ENCODE assay signal across 29 cellular contexts in the genomic region with DNA sequence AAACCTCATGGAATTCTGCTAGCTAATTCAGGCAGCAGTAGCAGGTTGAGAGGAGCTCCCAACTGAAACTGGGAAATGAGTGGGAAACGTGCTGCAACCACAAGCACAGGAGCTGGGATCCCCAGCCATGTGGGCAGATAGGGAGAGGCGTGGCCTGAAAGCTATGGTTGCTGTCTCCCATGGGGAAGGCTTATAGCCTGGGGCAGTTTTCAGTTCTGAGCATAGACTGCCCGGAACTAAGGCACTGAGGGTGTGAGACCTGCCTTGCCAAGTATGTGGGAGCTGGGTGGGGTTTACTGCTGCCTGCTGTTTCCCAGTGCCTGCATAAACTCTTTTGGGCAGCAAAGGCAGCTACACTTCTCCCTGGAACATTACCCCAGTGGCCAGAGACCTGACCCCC.
DNase-seq lines count a peak whose midpoint lies in the region; ATAC-seq and TF ChIP-seq lines count a peak whose summit lies in the region.
"Had no signal": no experiment of that assay in that cellular context is flagged by ENCODE, and none has a peak within 500 bp of the region (broad histone marks: within the 10 kb centered on the region; RNA-seq: fewer than 3 reads in every experiment).

No MANE protein-coding gene starts in this region.

- intact Hi-C loops in A673 (cut with micrococcal nuclease; ENCODE audit: unreplicated experiment): no loop called here

- no peaks in the 10 kb centered on the region for H3K27me3 ChIP-seq in A673 (replicated peaks; ENCODE audit: insufficient read depth, low read depth, low read length, poor library complexity)
- H3K27me3 ChIP-seq in SJCRH30: no peaks in the 10 kb centered on the region
- H3K27me3 ChIP-seq in foreskin keratinocyte: no peaks in the 10 kb centered on the region
- H3K27me3 ChIP-seq: adrenal gland, dorsolateral prefrontal cortex, gastrocnemius medialis, neutrophil, vagina had no signal

- ATAC-seq in foreskin keratinocyte (peak; percentile 80), HG03045 (IDR thresholded peaks at IDR 0.05; ENCODE audit: unreplicated experiment) (no peak)
- ATAC-seq in activated CD4-positive, CD25-positive, alpha-beta regulatory T cell treated with anti-CD3 and anti-CD28 coated beads, Interleukin-2, amount 50 U/mL, for 24 hours: no peak
- ATAC-seq: activated CD8-positive, alpha-beta T cell treated with anti-CD3 and anti-CD28 coated beads for 36 hours; gastrocnemius medialis; sciatic nerve; stimulated activated naive CD8-positive, alpha-beta T cell treated with anti-CD3 and anti-CD28 coated beads, Interleukin-15, amount 100 ng/mL, for 72 hours had no signal

- no peaks in the 10 kb centered on the region for H3K9me3 ChIP-seq in A673 (ENCODE audit: low read depth, low read length, poor library complexity, severe bottlenecking)
- no peaks in the 10 kb centered on the region for H3K9me3 ChIP-seq in SJCRH30 (replicated peaks)
- H3K9me3 ChIP-seq: adrenal gland, gastrocnemius medialis, neutrophil, prostate gland, thoracic aorta, vagina had no signal

- CTCF ChIA-PET in A673 (lab: Charles Lee): no interaction called here

- BruUV-seq in A673 (replicated peaks; lab: Mats Ljungman, UMichigan): no TSS peak

- TF ChIP-seq CTCF in A673 (conservative IDR thresholded peaks at IDR 0.05; ENCODE audit: low read depth, low read length): no peak
- no peak for TF ChIP-seq CTCF in foreskin keratinocyte (conservative IDR thresholded peaks at IDR 0.05)

- H3K27ac ChIP-seq in A673 (ENCODE audit: low read depth, low read length, poor library complexity, severe bottlenecking): no peak overlapping the region
- H3K27ac ChIP-seq in SJCRH30: no peak overlapping the region
- no peak overlapping the region for H3K27ac ChIP-seq in foreskin keratinocyte
- H3K27ac ChIP-seq: adrenal gland, dorsolateral prefrontal cortex, gastrocnemius medialis, neutrophil, prostate gland, RWPE1, thoracic aorta, vagina had no signal

- POLR2A ChIA-PET in A673 (lab: Charles Lee; ENCODE audit: low non-redundant PET): no interaction called here

- H3K4me3 ChIP-seq in A673 (ENCODE audit: low read depth, low read length, poor library complexity, severe bottlenecking): no peak overlapping the region
- no peak overlapping the region for H3K4me3 ChIP-seq in SJCRH30
- H3K4me3 ChIP-seq: adrenal gland, dorsolateral prefrontal cortex, gastrocnemius medialis, prostate gland, thoracic aorta, vagina had no signal

- DNase-seq in A673 (ENCODE audit: low spot score): peak; percentile 26
- DNase-seq in H4 (ENCODE audit: low spot score): peak; percentile 30
- DNase-seq in SJCRH30: peak; percentile 37 to 59
- DNase-seq in foreskin keratinocyte: peak; percentile 20 to 55
- DNase-seq in GM19238 (ENCODE audit: insufficient read length, low spot score): no peak
- no peak for DNase-seq in stimulated activated CD4-positive, alpha-beta T cell treated with anti-CD3 and anti-CD28 coated beads, Interleukin-15, amount 100 ng/mL, for 24 hours
- DNase-seq: activated CD8-positive, alpha-beta T cell treated with anti-CD3 and anti-CD28 coated beads for 36 hours; activated naive CD4-positive, alpha-beta T cell treated with anti-CD3 and anti-CD28 coated beads for 36 hours; adrenal gland; CD4-positive, alpha-beta memory T cell; dorsolateral prefrontal cortex; gastrocnemius medialis; immature natural killer cell; naive B cell; NCI-H1092 treated with DMSO at 0.1 percent for 48 hours; NCI-H187; NCI-H446 treated with DMSO at 0.1 percent for 48 hours; NCI-H82; stimulated activated CD4-positive, alpha-beta T cell treated with anti-CD3 and anti-CD28 coated beads, Interleukin-2, amount 100 ng/mL, for 48 hours; stimulated activated naive CD8-positive, alpha-beta T cell treated with anti-CD3 and anti-CD28 coated beads, Interleukin-15, amount 100 ng/mL, for 72 hours; T-helper 2 cell had no signal

- H3K4me1 ChIP-seq in A673 (ENCODE audit: insufficient read depth, low read length, poor library complexity, severe bottlenecking) (no peaks in the 10 kb centered on the region), SJCRH30 (no peaks in the 10 kb centered on the region), foreskin keratinocyte (no peaks in the 10 kb centered on the region)
- H3K4me1 ChIP-seq: gastrocnemius medialis, prostate gland, vagina had no signal

- H3K36me3 ChIP-seq in A673 (ENCODE audit: insufficient read depth, low read length, poor library complexity, severe bottlenecking): no peaks in the 10 kb centered on the region
- no peaks in the 10 kb centered on the region for H3K36me3 ChIP-seq in SJCRH30
- H3K36me3 ChIP-seq: adrenal gland, gastrocnemius medialis, neutrophil, prostate gland, thoracic aorta, vagina had no signal

Comparison
In these comparisons a context has a peak if more than half of its experiments do, and no peak if none do; other contexts are left out.
1. DNase-seq: peak in A673 (single experiment), H4 (single experiment), SJCRH30 (2 of 2) and foreskin keratinocyte (2 of 2); none in GM19238 (single experiment) and stimulated activated CD4-positive, alpha-beta T cell treated with anti-CD3 and anti-CD28 coated beads, Interleukin-15, amount 100 ng/mL, for 24 hours (single experiment).